In genomic region chr12:116571089-116571488, GRCh38 we compare ENCODE assay signal across 8 cellular contexts. TPM values are rescaled to one million over a fixed set of nuclear protein-coding genes. Genes with fewer than 3 reads are reported as not detected.
"Had no signal": no experiment of that assay in that cellular context is flagged by ENCODE, and none has a peak within 500 bp of the region (broad histone marks: within the 10 kb centered on the region; RNA-seq: fewer than 3 reads in every experiment).

No MANE protein-coding gene starts in this region.

- ATAC-seq: GM12878 had no signal

- H3K4me3 ChIP-seq: GM12878 had no signal

- FAIRE-seq: G401.6, GM12878, GM12891, GM12892, GM18507, GM19239 had no signal

- DNase-seq: GDM1, GF-D8 had no signal

RNA-seq across cellular contexts. Expression of gene MAP1LC3B2, which starts 11.9 kb away (rescaled TPM):
- total RNA-seq: GM12878 had no signal
